Comparison of ENCODE assay signal across 21 cellular contexts in the genomic region with DNA sequence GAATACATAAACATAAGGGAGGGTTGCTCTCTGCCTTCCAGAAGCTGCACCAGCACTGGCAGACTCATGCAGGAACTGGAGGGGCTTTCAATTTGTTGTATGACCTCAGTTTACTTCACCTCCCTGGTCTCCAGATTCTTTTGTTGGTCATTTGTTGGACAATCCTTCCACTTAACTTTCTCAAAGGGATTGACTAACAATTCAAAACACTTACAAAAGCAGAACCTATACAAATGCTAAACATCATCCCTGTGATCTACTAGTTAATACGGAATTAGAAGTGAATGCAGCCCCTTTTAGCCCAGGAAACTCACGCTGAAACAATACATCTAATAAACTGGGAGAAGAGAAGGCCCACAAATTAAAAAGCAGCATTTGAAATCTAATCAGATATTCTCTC.
"Had no signal": no experiment of that assay in that cellular context is flagged by ENCODE, and none has a peak within 500 bp of the region (broad histone marks: within the 10 kb centered on the region; RNA-seq: fewer than 3 reads in every experiment).

No MANE protein-coding gene starts in this region.

- H3K9ac ChIP-seq: SK-N-SH had no signal

- ATAC-seq: Panc1, PC-3 had no signal

- DNase-seq: KBM-7, MV-4-11, NCI-H1048, NCI-H1105, NCI-H1417, NCI-H146, NCI-H1694 treated with DMSO at 0.1 percent for 48 hours, NCI-H1930, NCI-H2081, NCI-H2107, NCI-H2227 treated with DMSO at 0.1 percent for 48 hours, NCI-H446, NCI-H510A, NCI-H524 treated with DMSO at 0.1 percent for 48 hours, NCI-H774, PC-3, SHP77, SK-N-SH had no signal

- H3K9me3 ChIP-seq: SK-N-SH had no signal

- H3K27ac ChIP-seq: HL-60, RWPE1 had no signal
